In genomic region chr1:34372891-34373290, GRCh38 we compare ENCODE assay signal across 23 cellular contexts.
"Had no signal": no experiment of that assay in that cellular context is flagged by ENCODE, and none has a peak within 500 bp of the region (broad histone marks: within the 10 kb centered on the region; RNA-seq: fewer than 3 reads in every experiment).

No MANE protein-coding gene starts in this region.

- H3K9me3 ChIP-seq: esophagus squamous epithelium, gastrocnemius medialis, heart right ventricle, left lung, lower lobe of right lung had no signal

- H3K36me3 ChIP-seq: esophagus squamous epithelium, gastrocnemius medialis, heart right ventricle, left lung, lower lobe of right lung had no signal

- H3K4me3 ChIP-seq: esophagus squamous epithelium, gastrocnemius medialis, heart right ventricle, left lung, lower lobe of right lung had no signal

- ATAC-seq: effector memory CD8-positive, alpha-beta T cell; esophagus mucosa; gastrocnemius medialis; heart right ventricle; left lung; left ventricle myocardium superior; lower lobe of right lung; naive thymus-derived CD4-positive, alpha-beta T cell had no signal

- H3K27ac ChIP-seq: epithelial cell of prostate, esophagus squamous epithelium, gastrocnemius medialis, heart right ventricle, left lung, lower lobe of right lung had no signal

- H3K4me1 ChIP-seq: esophagus squamous epithelium, gastrocnemius medialis, heart right ventricle, left lung, lower lobe of right lung had no signal

- DNase-seq: cortex of kidney; effector CD8-positive, alpha-beta T cell; effector memory CD8-positive, alpha-beta T cell; endodermal cell; erythroblast; esophagus squamous epithelium; foreskin fibroblast; foreskin melanocyte; gastrocnemius medialis; glutamatergic neuron; head of caudate nucleus; heart right ventricle; hippocampal formation; kidney glomerular epithelial cell; left lung; left ventricle myocardium superior; lower lobe of right lung; mammary epithelial cell; mesendoderm; midbrain; naive thymus-derived CD4-positive, alpha-beta T cell had no signal
